In the genomic region with DNA sequence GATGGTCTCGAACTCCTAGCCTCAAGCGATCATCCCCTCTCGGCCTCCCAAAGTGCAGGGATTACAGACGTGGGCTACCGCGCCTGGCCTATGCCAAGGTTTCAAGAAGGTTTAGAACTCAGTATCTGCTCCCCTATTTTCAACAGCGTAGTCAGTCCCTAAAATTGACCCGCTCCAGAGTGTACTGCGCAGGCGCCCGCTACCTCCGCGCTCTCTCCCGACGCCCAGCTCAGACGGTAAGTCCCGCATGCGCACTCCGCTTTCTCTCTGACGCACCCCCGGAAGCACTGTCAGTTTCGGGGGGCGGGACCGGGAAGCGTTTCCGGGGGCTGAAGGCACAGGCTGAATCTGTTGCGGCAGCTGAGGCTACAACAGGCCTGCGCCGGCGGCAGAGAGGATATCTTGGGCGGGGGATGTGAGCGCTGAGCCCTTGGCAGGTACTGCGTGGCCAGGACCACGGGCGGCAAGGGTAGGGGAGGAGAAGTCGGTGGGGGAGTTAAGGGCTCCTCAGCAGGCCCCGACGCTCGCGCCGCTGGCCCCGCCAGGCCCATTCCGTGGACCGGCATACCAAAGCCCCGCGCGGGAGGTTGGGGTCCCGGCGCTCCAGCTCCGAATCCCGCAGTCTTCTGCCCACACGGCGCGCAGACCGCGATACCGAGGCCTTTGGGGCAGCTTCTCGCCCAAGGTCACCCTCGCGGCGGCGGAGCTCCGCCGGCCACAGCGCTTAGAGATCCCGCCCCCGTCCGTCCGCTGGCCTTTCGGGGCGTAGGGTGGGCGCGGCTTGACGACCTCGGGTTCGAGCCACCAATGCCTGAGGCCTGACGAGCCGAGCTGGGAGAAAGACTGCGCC, we compare ENCODE assay signal across 8 cellular contexts.
DNase-seq lines count a peak whose midpoint lies in the region; ATAC-seq and TF ChIP-seq lines count a peak whose summit lies in the region.

A gene with protein sequence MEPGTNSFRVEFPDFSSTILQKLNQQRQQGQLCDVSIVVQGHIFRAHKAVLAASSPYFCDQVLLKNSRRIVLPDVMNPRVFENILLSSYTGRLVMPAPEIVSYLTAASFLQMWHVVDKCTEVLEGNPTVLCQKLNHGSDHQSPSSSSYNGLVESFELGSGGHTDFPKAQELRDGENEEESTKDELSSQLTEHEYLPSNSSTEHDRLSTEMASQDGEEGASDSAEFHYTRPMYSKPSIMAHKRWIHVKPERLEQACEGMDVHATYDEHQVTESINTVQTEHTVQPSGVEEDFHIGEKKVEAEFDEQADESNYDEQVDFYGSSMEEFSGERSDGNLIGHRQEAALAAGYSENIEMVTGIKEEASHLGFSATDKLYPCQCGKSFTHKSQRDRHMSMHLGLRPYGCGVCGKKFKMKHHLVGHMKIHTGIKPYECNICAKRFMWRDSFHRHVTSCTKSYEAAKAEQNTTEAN (plus strand): TSS at position 345 of the 850 bp plus-strand sequence. CDS start 27,470 bp downstream, outside the sequence.

- TF ChIP-seq EP300 in Ishikawa (IDR thresholded peaks at IDR 0.05; ENCODE audit: borderline replicate concordance): no peak

- DNase-seq in DMS 273 (lab: John Stamatoyannopoulos, UW; ENCODE audit: unreplicated experiment) (peak; percentile 97), OCI-M2 (lab: John Stamatoyannopoulos, UW; ENCODE audit: unreplicated experiment) (peak; percentile 25), activated T-cell treated with anti-CD3 and anti-CD28 coated beads for 24 hours (ENCODE audit: low read depth) (peak; percentile 98), epidermal melanocyte (ENCODE audit: insufficient read length, low spot score) (peak; percentile 91), middle frontal gyrus (ENCODE audit: extremely low spot score, low spot score) (peak; percentile 91)
- DNase-seq in stimulated activated CD8-positive, alpha-beta memory T cell treated with anti-CD3 and anti-CD28 coated beads, Interleukin-2, amount 100 ng/mL, for 1 hour (ENCODE audit: low read depth in 2 of 2): peak; percentile 97 to 98

- peak; percentile 78 for ATAC-seq in GM21528 (IDR thresholded peaks at IDR 0.05; ENCODE audit: low FRiP score, unreplicated experiment)

- no peak for TF ChIP-seq RAD21 in Ishikawa (IDR thresholded peaks at IDR 0.05; ENCODE audit: low read depth)

TF ChIP-seq in Ishikawa, 13 proteins besides CTCF, POLR2A, EP300 and RAD21:
- TF ChIP-seq ZBTB7A (IDR thresholded peaks at IDR 0.05; ENCODE audit: low read depth) (no peak), EGR1 (IDR thresholded peaks at IDR 0.05) (no peak), TCF12 (IDR thresholded peaks at IDR 0.05; ENCODE audit: low read depth) (peak; percentile 54), TAF1 (IDR thresholded peaks at IDR 0.05; ENCODE audit: low read depth) (peak; percentile 85), CREB1 (IDR thresholded peaks at IDR 0.05; ENCODE audit: low read depth) (peak; percentile 20; the same call in 1 of the 2 replicates), CEBPB (IDR thresholded peaks at IDR 0.05) (no peak; the same call in 1 of the 2 replicates), TEAD4 (IDR thresholded peaks at IDR 0.05) (no peak), YY1 (IDR thresholded peaks at IDR 0.05; ENCODE audit: low read depth) (no peak), NFIC (IDR thresholded peaks at IDR 0.05) (no peak), FOXM1 (IDR thresholded peaks at IDR 0.05; ENCODE audit: borderline replicate concordance, low read depth) (no peak)
- TF ChIP-seq, protein P1, sequence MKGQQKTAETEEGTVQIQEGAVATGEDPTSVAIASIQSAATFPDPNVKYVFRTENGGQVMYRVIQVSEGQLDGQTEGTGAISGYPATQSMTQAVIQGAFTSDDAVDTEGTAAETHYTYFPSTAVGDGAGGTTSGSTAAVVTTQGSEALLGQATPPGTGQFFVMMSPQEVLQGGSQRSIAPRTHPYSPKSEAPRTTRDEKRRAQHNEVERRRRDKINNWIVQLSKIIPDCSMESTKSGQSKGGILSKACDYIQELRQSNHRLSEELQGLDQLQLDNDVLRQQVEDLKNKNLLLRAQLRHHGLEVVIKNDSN (IDR thresholded peaks at IDR 0.05): peak; percentile 16; the same call in 1 of the 2 replicates
- TF ChIP-seq, protein P2, sequence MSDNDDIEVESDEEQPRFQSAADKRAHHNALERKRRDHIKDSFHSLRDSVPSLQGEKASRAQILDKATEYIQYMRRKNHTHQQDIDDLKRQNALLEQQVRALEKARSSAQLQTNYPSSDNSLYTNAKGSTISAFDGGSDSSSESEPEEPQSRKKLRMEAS (IDR thresholded peaks at IDR 0.05): peak; percentile 69
- TF ChIP-seq, protein P3, sequence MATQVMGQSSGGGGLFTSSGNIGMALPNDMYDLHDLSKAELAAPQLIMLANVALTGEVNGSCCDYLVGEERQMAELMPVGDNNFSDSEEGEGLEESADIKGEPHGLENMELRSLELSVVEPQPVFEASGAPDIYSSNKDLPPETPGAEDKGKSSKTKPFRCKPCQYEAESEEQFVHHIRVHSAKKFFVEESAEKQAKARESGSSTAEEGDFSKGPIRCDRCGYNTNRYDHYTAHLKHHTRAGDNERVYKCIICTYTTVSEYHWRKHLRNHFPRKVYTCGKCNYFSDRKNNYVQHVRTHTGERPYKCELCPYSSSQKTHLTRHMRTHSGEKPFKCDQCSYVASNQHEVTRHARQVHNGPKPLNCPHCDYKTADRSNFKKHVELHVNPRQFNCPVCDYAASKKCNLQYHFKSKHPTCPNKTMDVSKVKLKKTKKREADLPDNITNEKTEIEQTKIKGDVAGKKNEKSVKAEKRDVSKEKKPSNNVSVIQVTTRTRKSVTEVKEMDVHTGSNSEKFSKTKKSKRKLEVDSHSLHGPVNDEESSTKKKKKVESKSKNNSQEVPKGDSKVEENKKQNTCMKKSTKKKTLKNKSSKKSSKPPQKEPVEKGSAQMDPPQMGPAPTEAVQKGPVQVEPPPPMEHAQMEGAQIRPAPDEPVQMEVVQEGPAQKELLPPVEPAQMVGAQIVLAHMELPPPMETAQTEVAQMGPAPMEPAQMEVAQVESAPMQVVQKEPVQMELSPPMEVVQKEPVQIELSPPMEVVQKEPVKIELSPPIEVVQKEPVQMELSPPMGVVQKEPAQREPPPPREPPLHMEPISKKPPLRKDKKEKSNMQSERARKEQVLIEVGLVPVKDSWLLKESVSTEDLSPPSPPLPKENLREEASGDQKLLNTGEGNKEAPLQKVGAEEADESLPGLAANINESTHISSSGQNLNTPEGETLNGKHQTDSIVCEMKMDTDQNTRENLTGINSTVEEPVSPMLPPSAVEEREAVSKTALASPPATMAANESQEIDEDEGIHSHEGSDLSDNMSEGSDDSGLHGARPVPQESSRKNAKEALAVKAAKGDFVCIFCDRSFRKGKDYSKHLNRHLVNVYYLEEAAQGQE (IDR thresholded peaks at IDR 0.05; ENCODE audit: low read depth): no peak

Comparison
In these comparisons a context has a peak if more than half of its experiments do, and no peak if none do; other contexts are left out.
1. Peak in every context shown above with its lines: DNase-seq and ATAC-seq.
2. DNase-seq: peak in every context shown above with its lines; median percentile 98 in activated T-cell treated with anti-CD3 and anti-CD28 coated beads for 24 hours; 98 in stimulated activated CD8-positive, alpha-beta memory T cell treated with anti-CD3 and anti-CD28 coated beads, Interleukin-2, amount 100 ng/mL, for 1 hour; 97 in DMS 273; 91 in epidermal melanocyte; 91 in middle frontal gyrus; 25 in OCI-M2.